4 cellular contexts compared by ENCODE assay signal in the genomic region with DNA sequence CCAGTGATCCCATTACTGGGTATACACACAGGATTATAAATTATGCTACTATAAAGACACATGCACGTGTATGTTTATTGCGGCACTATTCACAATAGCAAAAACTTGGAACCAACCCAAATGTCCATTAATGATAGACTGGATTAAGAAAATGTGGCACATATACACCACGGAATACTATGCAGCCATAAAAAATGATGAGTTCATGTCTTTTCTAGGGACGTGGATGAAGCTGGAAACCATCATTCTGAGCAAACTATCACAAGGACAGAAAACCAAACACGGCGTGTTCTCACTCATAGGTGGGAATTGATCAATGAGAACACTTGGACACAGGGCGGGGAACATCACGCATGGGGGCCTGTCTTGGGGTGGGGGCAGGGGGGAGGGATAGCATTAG. TPM values are rescaled to one million over a fixed set of nuclear protein-coding genes. Genes with fewer than 3 reads are reported as not detected.
"Had no signal": no experiment of that assay in that cellular context is flagged by ENCODE, and none has a peak within 500 bp of the region (broad histone marks: within the 10 kb centered on the region; RNA-seq: fewer than 3 reads in every experiment).

No MANE protein-coding gene starts in this region.

RNA-seq across cellular contexts. Expression of a gene that starts 9.0 kb away (rescaled TPM):
- total RNA-seq: LHCN-M2, M059J, MCF 10A, NCI-H460 had no signal
